In genomic region chr10:5466451-5466996, GRCh38 we compare ENCODE assay signal across 10 cellular contexts. TPM values are rescaled to one million over a fixed set of nuclear protein-coding genes. Genes with fewer than 3 reads are reported as not detected.
DNase-seq lines count a peak whose midpoint lies in the region; ATAC-seq and TF ChIP-seq lines count a peak whose summit lies in the region.
"Had no signal": no experiment of that assay in that cellular context is flagged by ENCODE, and none has a peak within 500 bp of the region (broad histone marks: within the 10 kb centered on the region; RNA-seq: fewer than 3 reads in every experiment).

No MANE protein-coding gene starts in this region.

- intact Hi-C loops in activated naive CD4-positive, alpha-beta T cell treated with anti-CD3 and anti-CD28 coated beads for 36 hours (cut with micrococcal nuclease): no loop called here

- no peak overlapping the region for H3K4me3 Mint-ChIP-seq in activated naive CD4-positive, alpha-beta T cell treated with anti-CD3 and anti-CD28 coated beads for 36 hours

- CTCF ChIA-PET in activated naive CD4-positive, alpha-beta T cell treated with anti-CD3 and anti-CD28 coated beads for 36 hours (lab: Charles Lee): interaction anchor here (1.1 kb wide), 1 partner anchor 23 kb away, joined by 3 read pairs; no protein-coding TSS in a partner anchor

- DNase-seq in NCI-H1417 (lab: John Stamatoyannopoulos, UW): peak; percentile 5 to 65 (median 22)
- no peak for DNase-seq in NCI-H1417 treated with DMSO at 0.1 percent for 48 hours (lab: John Stamatoyannopoulos, UW)
- peak; percentile 76 to 82 for DNase-seq in SJCRH30
- peak; percentile 99 for DNase-seq in islet precursor cell
- DNase-seq in thoracic aorta (ENCODE audit: low spot score): no peak
- no peak for DNase-seq in activated naive CD4-positive, alpha-beta T cell treated with anti-CD3 and anti-CD28 coated beads for 36 hours
- DNase-seq in cerebellar cortex (ENCODE audit: low spot score): no peak
- DNase-seq in activated CD4-positive, alpha-beta T cell treated with anti-CD3 and anti-CD28 coated beads for 4 hours: no peak
- DNase-seq: effector CD8-positive, alpha-beta T cell; SW 1271 had no signal

- no peak overlapping the region for H3K27ac Mint-ChIP-seq in activated naive CD4-positive, alpha-beta T cell treated with anti-CD3 and anti-CD28 coated beads for 36 hours

- no peaks in the 10 kb centered on the region for H3K27me3 ChIP-seq in SJCRH30
- H3K27me3 ChIP-seq in thoracic aorta (replicated peaks; ENCODE audit: insufficient read depth): no peaks in the 10 kb centered on the region

- ATAC-seq in thoracic aorta (ENCODE audit: insufficient number of reproducible peaks, low FRiP score, low read depth): peak; percentile 19

- H3K27me3 Mint-ChIP-seq in activated naive CD4-positive, alpha-beta T cell treated with anti-CD3 and anti-CD28 coated beads for 36 hours (ENCODE audit: low read depth): no peaks in the 10 kb centered on the region

- H3K4me1 ChIP-seq in SJCRH30: peaks cover 34% of the 10 kb centered on the region
- peaks cover 12 to 40% of the 10 kb centered on the region in 2 donors for H3K4me1 ChIP-seq in thoracic aorta (ENCODE audit: control insufficient read depth in 1 of 2, low read depth in 2 of 2)

- no peak for TF ChIP-seq CTCF in thoracic aorta (IDR thresholded peaks at IDR 0.05)

- H3K9me3 ChIP-seq in SJCRH30 (replicated peaks) (no peaks in the 10 kb centered on the region), thoracic aorta (no peaks in the 10 kb centered on the region)

- no peaks in the 10 kb centered on the region for H3K36me3 Mint-ChIP-seq in activated naive CD4-positive, alpha-beta T cell treated with anti-CD3 and anti-CD28 coated beads for 36 hours (ENCODE audit: low read depth)

- H3K4me3 ChIP-seq in SJCRH30 (peak overlapping the region; percentile 18; the same call in 1 of the 2 replicates), thoracic aorta (peak overlapping the region; percentile 10)

- no peaks in the 10 kb centered on the region for H3K4me1 Mint-ChIP-seq in activated naive CD4-positive, alpha-beta T cell treated with anti-CD3 and anti-CD28 coated beads for 36 hours (ENCODE audit: low read depth)

- peak overlapping the region; percentile 64 for H3K27ac ChIP-seq in SJCRH30
- peak overlapping the region; percentile 66 to 74 for H3K27ac ChIP-seq in thoracic aorta

- no peaks in the 10 kb centered on the region for H3K9me3 Mint-ChIP-seq in activated naive CD4-positive, alpha-beta T cell treated with anti-CD3 and anti-CD28 coated beads for 36 hours

- H3K36me3 ChIP-seq in SJCRH30 (0 out of 2 replicates have a peak, but pooled peaks cover 2% of the 10 kb centered on the region), thoracic aorta (no peaks in the 10 kb centered on the region)

RNA-seq across cellular contexts. Expression of gene CALML5, which starts 32.8 kb away (rescaled TPM):
- not detected in 2 replicates for total RNA-seq in SJCRH30 (2014; rRNA removed; shearing (Covaris generic))
- 1 to 10 TPM in 1 of 2 donors, not detected in 1; 3.7 TPM for total RNA-seq in thoracic aorta
- total RNA-seq in activated naive CD4-positive, alpha-beta T cell treated with anti-CD3 and anti-CD28 coated beads for 36 hours: not detected

RNA-seq across cellular contexts. Expression of gene NET1, which starts 54.2 kb away (rescaled TPM):
- total RNA-seq in SJCRH30 (2014; rRNA removed; shearing (Covaris generic)): 153 and 154 TPM in 2 replicates
- 100 to 1,000 TPM; 117 to 232 TPM for total RNA-seq in thoracic aorta
- 10 to 100 TPM; 20.8 to 21.3 TPM for total RNA-seq in activated naive CD4-positive, alpha-beta T cell treated with anti-CD3 and anti-CD28 coated beads for 36 hours

RNA-seq across cellular contexts. Expression of gene CALML3, which starts 58.2 kb away (rescaled TPM):
- not detected in 2 replicates for total RNA-seq in SJCRH30 (2014; rRNA removed; shearing (Covaris generic))
- total RNA-seq in thoracic aorta: not detected
- not detected for total RNA-seq in activated naive CD4-positive, alpha-beta T cell treated with anti-CD3 and anti-CD28 coated beads for 36 hours

Comparison
In these comparisons a context has a peak if more than half of its experiments do, and no peak if none do; other contexts are left out.
1. DNase-seq: peak in NCI-H1417 (3 of 3), SJCRH30 (2 of 2) and islet precursor cell (single experiment); none in NCI-H1417 treated with DMSO at 0.1 percent for 48 hours (single experiment), thoracic aorta (single experiment), activated naive CD4-positive, alpha-beta T cell treated with anti-CD3 and anti-CD28 coated beads for 36 hours (single experiment), cerebellar cortex (single experiment) and activated CD4-positive, alpha-beta T cell treated with anti-CD3 and anti-CD28 coated beads for 4 hours (0 of 2).